In the genomic region with DNA sequence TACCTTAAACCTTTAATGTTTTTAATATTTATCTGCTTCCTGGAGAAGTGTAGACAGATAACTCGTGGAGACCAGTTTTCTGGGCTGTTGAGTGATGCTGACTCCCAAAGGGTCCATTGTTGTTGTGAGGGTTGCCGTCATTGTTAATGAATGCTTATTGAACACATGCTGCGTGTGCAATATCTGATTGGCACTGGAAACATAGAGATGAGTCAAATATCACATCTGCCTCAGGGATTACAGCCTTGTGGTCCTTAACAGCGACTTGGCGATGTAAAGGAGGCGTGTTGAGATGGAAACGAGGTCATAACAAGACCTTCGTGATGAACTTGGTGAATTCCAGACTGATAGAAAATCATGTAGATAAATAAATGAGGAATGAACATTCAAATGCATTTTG, we compare ENCODE assay signal across 26 cellular contexts.
"Had no signal": no experiment of that assay in that cellular context is flagged by ENCODE, and none has a peak within 500 bp of the region (broad histone marks: within the 10 kb centered on the region; RNA-seq: fewer than 3 reads in every experiment).

No MANE protein-coding gene starts in this region.

- H3K9me3 ChIP-seq: body of pancreas, gastrocnemius medialis, pancreas, prostate gland, stomach, suprapubic skin, tibial artery, upper lobe of right lung had no signal

- H3K4me1 ChIP-seq: gastrocnemius medialis, pancreas, prostate gland, stomach, suprapubic skin, tibial artery, upper lobe of right lung had no signal

- H3K27me3 Mint-ChIP-seq: activated B cell treated with CpG ODN at 0.5 μM for 24 hours; activated CD8-positive, alpha-beta T cell treated with anti-CD3 and anti-CD28 coated beads for 36 hours; activated naive CD4-positive, alpha-beta T cell treated with anti-CD3 and anti-CD28 coated beads, Interleukin-2, amount 50 U/mL, for 24 hours; naive thymus-derived CD4-positive, alpha-beta T cell; stimulated activated naive B cell treated with anti-CD40 and anti-IgM and Interleukin-4, amounts not matched to agents 10 μg/mL and 1 μg/mL and 100 μg/mL, for 72 hours had no signal

- H3K27ac Mint-ChIP-seq: activated B cell treated with CpG ODN at 0.5 μM for 24 hours; activated CD8-positive, alpha-beta T cell treated with anti-CD3 and anti-CD28 coated beads for 36 hours; activated naive CD4-positive, alpha-beta T cell treated with anti-CD3 and anti-CD28 coated beads, Interleukin-2, amount 50 U/mL, for 24 hours; activated T-helper 2 cell treated with anti-CD3 and anti-CD28 coated beads, Interferon-gamma antibody, Interleukin-2, Interleukin-4, amounts not matched to agents 10 μg/mL and 5 μg/mL and 100 μg/mL, durations not matched to agents 14 hours and 24 hours and 36 hours; naive thymus-derived CD4-positive, alpha-beta T cell; stimulated activated naive B cell treated with anti-CD40 and anti-IgM and Interleukin-4, amounts not matched to agents 10 μg/mL and 1 μg/mL and 100 μg/mL, for 72 hours; T-helper 2 cell treated with Interferon-gamma antibody and Interleukin-4, amounts not matched to agents 5 μg/mL and 100 μg/mL, for 36 hours had no signal

- H3K36me3 ChIP-seq: gastrocnemius medialis, prostate gland had no signal

- DNase-seq: activated B cell treated with CpG ODN at 0.5 μM for 24 hours; activated CD4-positive, alpha-beta T cell treated with anti-CD3 and anti-CD28 coated beads, Interleukin-2, amount 50 U/mL, for 1 hour; activated CD8-positive, alpha-beta T cell treated with anti-CD3 and anti-CD28 coated beads for 36 hours; activated T-cell treated with anti-CD3 and anti-CD28 coated beads, Interleukin-2, amount 50 U/mL, for 4 hours; body of pancreas; cortex of kidney; gastrocnemius medialis; glutamatergic neuron; hippocampal formation; midbrain; naive thymus-derived CD4-positive, alpha-beta T cell; pancreas; retina; stimulated activated CD4-positive, alpha-beta T cell treated with anti-CD3 and anti-CD28 coated beads, Interleukin-15, amount 100 ng/mL, for 24 hours; stimulated activated CD4-positive, alpha-beta T cell treated with anti-CD3 and anti-CD28 coated beads, Interleukin-2, amount 100 ng/mL, for 24 hours; stimulated activated naive B cell treated with anti-CD40 and anti-IgM and Interleukin-4, amounts not matched to agents 10 μg/mL and 1 μg/mL and 100 μg/mL, for 72 hours; stomach; T-helper 1 cell; upper lobe of right lung had no signal

- H3K4me3 Mint-ChIP-seq: activated B cell treated with CpG ODN at 0.5 μM for 24 hours; activated CD8-positive, alpha-beta T cell treated with anti-CD3 and anti-CD28 coated beads for 36 hours; activated naive CD4-positive, alpha-beta T cell treated with anti-CD3 and anti-CD28 coated beads, Interleukin-2, amount 50 U/mL, for 24 hours; activated T-cell treated with anti-CD3 and anti-CD28 coated beads, Interleukin-2, amount 50 U/mL, for 4 hours; naive thymus-derived CD4-positive, alpha-beta T cell; neural crest cell; stimulated activated naive B cell treated with anti-CD40 and anti-IgM and Interleukin-4, amounts not matched to agents 10 μg/mL and 1 μg/mL and 100 μg/mL, for 72 hours; T-helper 2 cell treated with Interferon-gamma antibody and Interleukin-4, amounts not matched to agents 5 μg/mL and 100 μg/mL, for 36 hours had no signal

- H3K27me3 ChIP-seq: body of pancreas, gastrocnemius medialis, pancreas, stomach, suprapubic skin, tibial artery, upper lobe of right lung had no signal

- ATAC-seq: activated CD8-positive, alpha-beta T cell treated with anti-CD3 and anti-CD28 coated beads for 36 hours; activated T-cell treated with anti-CD3 and anti-CD28 coated beads, Interleukin-2, amount 50 U/mL, for 4 hours; body of pancreas; gastrocnemius medialis; naive thymus-derived CD4-positive, alpha-beta T cell; pancreas; stimulated activated naive B cell treated with anti-CD40 and anti-IgM and Interleukin-4, amounts not matched to agents 10 μg/mL and 1 μg/mL and 100 μg/mL, for 72 hours; upper lobe of right lung had no signal

- H3K4me3 ChIP-seq: body of pancreas, gastrocnemius medialis, pancreas, prostate gland, stomach, suprapubic skin, tibial artery, upper lobe of right lung had no signal

- H3K4me1 Mint-ChIP-seq: activated naive CD4-positive, alpha-beta T cell treated with anti-CD3 and anti-CD28 coated beads, Interleukin-2, amount 50 U/mL, for 24 hours had no signal

- H3K27ac ChIP-seq: body of pancreas, gastrocnemius medialis, pancreas, prostate gland, stomach, suprapubic skin, tibial artery, upper lobe of right lung had no signal

- H3K9me3 Mint-ChIP-seq: activated B cell treated with CpG ODN at 0.5 μM for 24 hours; activated CD8-positive, alpha-beta T cell treated with anti-CD3 and anti-CD28 coated beads for 36 hours; activated naive CD4-positive, alpha-beta T cell treated with anti-CD3 and anti-CD28 coated beads, Interleukin-2, amount 50 U/mL, for 24 hours; activated T-cell treated with anti-CD3 and anti-CD28 coated beads, Interleukin-2, amount 50 U/mL, for 4 hours; activated T-helper 2 cell treated with anti-CD3 and anti-CD28 coated beads, Interferon-gamma antibody, Interleukin-2, Interleukin-4, amounts not matched to agents 10 μg/mL and 5 μg/mL and 100 μg/mL, durations not matched to agents 14 hours and 24 hours and 36 hours; naive thymus-derived CD4-positive, alpha-beta T cell; neural crest cell; stimulated activated naive B cell treated with anti-CD40 and anti-IgM and Interleukin-4, amounts not matched to agents 10 μg/mL and 1 μg/mL and 100 μg/mL, for 72 hours; T-helper 2 cell treated with Interferon-gamma antibody and Interleukin-4, amounts not matched to agents 5 μg/mL and 100 μg/mL, for 36 hours had no signal
